ENCODE assay signal across 8 cellular contexts in genomic region chr11:124739479-124740276, GRCh38. TPM values are rescaled to one million over a fixed set of nuclear protein-coding genes. Genes with fewer than 3 reads are reported as not detected.
A peak's percentile ranks its signal among the peaks of the same experiment; 100 is the strongest.
DNase-seq lines count a peak whose midpoint lies in the region; ATAC-seq, FAIRE-seq and TF ChIP-seq lines count a peak whose summit lies in the region.

NRGN (plus strand) TSS chr11:124739942; CDS start chr11:124740085, 143 bp downstream.

- H3K4me1 ChIP-seq in RWPE2 (ENCODE audit: insufficient read depth, poor library complexity, severe bottlenecking) (peaks cover 4% of the 10 kb centered on the region), foreskin keratinocyte (no peaks in the 10 kb centered on the region), neural progenitor cell (peaks cover 24% of the 10 kb centered on the region), stomach (peaks cover 17 to 26% (median 19%) of the 10 kb centered on the region in 4 donors)

- H3K9me3 ChIP-seq in RWPE2 (ENCODE audit: severe bottlenecking): no peaks in the 10 kb centered on the region
- H3K9me3 ChIP-seq in neural progenitor cell (ENCODE audit: low read depth): no peaks in the 10 kb centered on the region
- no peaks in the 10 kb centered on the region for H3K9me3 ChIP-seq in stomach

- H3K27ac Mint-ChIP-seq in neural progenitor cell: peak within 1 kb of the TSS; percentile 29

- H3K4me3 ChIP-seq in LNCaP clone FGC (ENCODE audit: low read depth, low read length): peak within 1 kb of the TSS; percentile 57
- peak within 1 kb of the TSS; percentile 41 for H3K4me3 ChIP-seq in RWPE2 (ENCODE audit: severe bottlenecking)
- peak within 1 kb of the TSS; percentile 69 for H3K4me3 ChIP-seq in neural progenitor cell
- H3K4me3 ChIP-seq in stomach: peak within 1 kb of the TSS; percentile 48 to 70 (median 56)

- H3K4me3 Mint-ChIP-seq in neural progenitor cell: peak within 1 kb of the TSS; percentile 89

- ATAC-seq in RWPE2 (ENCODE audit: low read depth): peak; percentile 97
- ATAC-seq in foreskin keratinocyte: peak; percentile 97

- no peaks in the 10 kb centered on the region for H3K36me3 ChIP-seq in RWPE2 (ENCODE audit: low read depth)
- H3K36me3 ChIP-seq in neural progenitor cell: no peaks in the 10 kb centered on the region
- H3K36me3 ChIP-seq in stomach: no peaks in the 10 kb centered on the region

- TF ChIP-seq EP300 in stomach (IDR thresholded peaks at IDR 0.05): no peak

- intact Hi-C loops in stomach (cut with DNase I; ENCODE audit: low total_unique reads): loop anchor here (10.0 kb wide), 1 partner anchor 65 kb away; the partner anchor contains the start of genes SIAE and SPA17

- no peak within 1 kb of the TSS for H3K9ac ChIP-seq in neural progenitor cell

- peaks cover 8% of the 10 kb centered on the region for H3K9me3 Mint-ChIP-seq in neural progenitor cell

- TF ChIP-seq POLR2A in H54 (IDR thresholded peaks at IDR 0.05; ENCODE audit: low read depth, low read length) (peak; percentile 26; the same call in 1 of the 2 replicates), stomach (IDR thresholded peaks at IDR 0.05) (no peak)

- H3K4me1 Mint-ChIP-seq in neural progenitor cell: peaks cover 40% of the 10 kb centered on the region

- peaks cover 30% of the 10 kb centered on the region for H4K20me1 ChIP-seq in neural progenitor cell (ENCODE audit: low read depth)

- FAIRE-seq in H54 (lab: Jason Lieb, UNC): peak; percentile 83

- peak within 1 kb of the TSS; percentile 91 for H3K4me2 ChIP-seq in neural progenitor cell

- no peak for TF ChIP-seq CTCF in LNCaP clone FGC (IDR thresholded peaks at IDR 0.05; ENCODE audit: control insufficient read depth, extremely low read depth, insufficient read depth)
- no peak for TF ChIP-seq CTCF in RWPE2 (IDR thresholded peaks at IDR 0.05; ENCODE audit: poor library complexity, severe bottlenecking)
- TF ChIP-seq CTCF in foreskin keratinocyte (conservative IDR thresholded peaks at IDR 0.05): no peak
- TF ChIP-seq CTCF in neural progenitor cell (IDR thresholded peaks at IDR 0.05): no peak
- no peak for TF ChIP-seq CTCF in stomach (IDR thresholded peaks at IDR 0.05)

- H3K79me2 ChIP-seq in neural progenitor cell (ENCODE audit: low read depth): no peaks in the 10 kb centered on the region

- H3K27me3 ChIP-seq in RWPE2 (ENCODE audit: insufficient read depth, poor library complexity, severe bottlenecking): no peaks in the 10 kb centered on the region
- peaks cover 84% of the 10 kb centered on the region for H3K27me3 ChIP-seq in foreskin keratinocyte
- peaks cover 96% of the 10 kb centered on the region for H3K27me3 ChIP-seq in neural progenitor cell
- peaks cover 0 to 65% (median 15%) of the 10 kb centered on the region in 3 donors for H3K27me3 ChIP-seq in stomach

- 1 to 2% (median 2%) methylated on average over 33 to 59 of the region's 59 CpGs for WGBS in stomach, 5 donors

- H3F3A ChIP-seq in neural progenitor cell (ENCODE audit: low read depth): peaks cover 19% of the 10 kb centered on the region

- peak within 1 kb of the TSS; percentile 82 for H2AFZ ChIP-seq in neural progenitor cell (replicated peaks)

- DNase-seq in ELF-1 (ENCODE audit: low read depth, low spot score): peak; percentile 96
- peak; percentile 91 for DNase-seq in H54 (ENCODE audit: insufficient read length, low spot score)
- peak; percentile 45 for DNase-seq in LNCaP clone FGC (ENCODE audit: low read depth)
- DNase-seq in RWPE2 (ENCODE audit: low spot score): peak; percentile 93
- peak; percentile 68 for DNase-seq in activated gamma-delta T cell (lab: John Stamatoyannopoulos, UW)
- DNase-seq in foreskin keratinocyte: peak in 1 of 2 donors; percentile 63
- peak; percentile 98 for DNase-seq in neural progenitor cell (ENCODE audit: low spot score)
- DNase-seq in stomach: peak; percentile 94

- H3K27ac ChIP-seq in RWPE2 (ENCODE audit: poor library complexity, severe bottlenecking) (no peak within 1 kb of the TSS), foreskin keratinocyte (no peak within 1 kb of the TSS), neural progenitor cell (no peak within 1 kb of the TSS), stomach (peak within 1 kb of the TSS in 4 of 5 donors; percentile 12 to 54 (median 40))

- H3K27me3 Mint-ChIP-seq in neural progenitor cell (ENCODE audit: insufficient read depth, low read depth): peaks cover 23% of the 10 kb centered on the region

- peaks cover 10% of the 10 kb centered on the region for H3K36me3 Mint-ChIP-seq in neural progenitor cell

RNA-seq across cellular contexts. Expression of gene NRGN, which starts in this region (rescaled TPM):
- total RNA-seq in foreskin keratinocyte: 4.2 and 4.4 TPM in 2 replicates
- polyA plus RNA-seq in foreskin keratinocyte: 10.6 and 11.1 TPM in 2 replicates
- total RNA-seq in neural progenitor cell (ENCODE audit: low replicate concordance): 0.39 and 7.5 TPM in 2 replicates
- total RNA-seq in stomach: under 1 TPM in 2 of 5 donors, not detected in 3; 0.37 to 0.87 TPM
- polyA plus RNA-seq in stomach: 1 to 10 TPM in 2 of 3 donors, not detected in 1; 3.1 to 5.5 TPM

Comparison
In these comparisons a context has a peak if more than half of its experiments do, and no peak if none do; other contexts are left out.
1. H3K27ac ChIP-seq: peak in stomach (4 of 5); none in RWPE2 (single experiment), foreskin keratinocyte (single experiment) and neural progenitor cell (single experiment).
2. Peak in every context shown above with its lines, with median percentiles within 50 percentile points of each other: H3K4me3 ChIP-seq.